8 cellular contexts compared by ENCODE assay signal in genomic region chr16:88649924-88650748, GRCh38. TPM values are rescaled to one million over a fixed set of nuclear protein-coding genes. Genes with fewer than 3 reads are reported as not detected.
DNase-seq lines count a peak whose midpoint lies in the region; ATAC-seq and TF ChIP-seq lines count a peak whose summit lies in the region.

No MANE protein-coding gene starts in this region.

- no peaks in the 10 kb centered on the region for H3K27me3 ChIP-seq in neural cell (ENCODE audit: insufficient read depth, low read depth, low read length)

- H3K27ac ChIP-seq in neural cell (ENCODE audit: low read length), result no peak overlapping the region

- DNase-seq in 8988T (peak; percentile 86), T-helper 1 cell (peak in 3 of 5 donors; percentile 17 to 53 (median 25)), NCI-H2196 treated with DMSO at 0.1 percent for 48 hours (lab: John Stamatoyannopoulos, UW; ENCODE audit: unreplicated experiment) (no peak)

- H4K20me1 ChIP-seq in neural cell (ENCODE audit: insufficient read depth), result no peaks in the 10 kb centered on the region

- no peak overlapping the region for H3K4me2 ChIP-seq in neural cell (ENCODE audit: low read length)

- H3K79me2 ChIP-seq in neural cell (replicated peaks; ENCODE audit: insufficient read depth, low read length), result no peaks in the 10 kb centered on the region

- H3K9me3 ChIP-seq in neural cell (ENCODE audit: low read length), result no peaks in the 10 kb centered on the region

- no peaks in the 10 kb centered on the region for H3K36me3 ChIP-seq in neural cell (ENCODE audit: insufficient read depth, low read length)

- H3F3A ChIP-seq in neural cell (ENCODE audit: insufficient read depth, low read length, poor library complexity, severe bottlenecking), result no peaks in the 10 kb centered on the region

- H3K9ac ChIP-seq in neural cell (ENCODE audit: low read length), result peak overlapping the region; percentile 7

- H2AFZ ChIP-seq in neural cell (ENCODE audit: low read depth, low read length), result no peak overlapping the region

- no peaks in the 10 kb centered on the region for H3K9me2 ChIP-seq in neural cell (ENCODE audit: insufficient read depth, low read length)

- ATAC-seq in GM18511 (IDR thresholded peaks at IDR 0.05; ENCODE audit: unreplicated experiment) (peak; percentile 17), HG03342 (IDR thresholded peaks at IDR 0.05; ENCODE audit: unreplicated experiment) (peak; percentile 11), esophagus mucosa (peak; percentile 11), GM18517 (IDR thresholded peaks at IDR 0.05; ENCODE audit: unreplicated experiment) (no peak)

- peak overlapping the region; percentile 56 for H3K4me3 ChIP-seq in neural cell (ENCODE audit: low read length)

- TF ChIP-seq CTCF in neural cell (IDR thresholded peaks at IDR 0.05; ENCODE audit: poor library complexity, severe bottlenecking), result no peak

- TF ChIP-seq EP300 in neural cell (conservative IDR thresholded peaks at IDR 0.05; ENCODE audit: poor library complexity, severe bottlenecking), result no peak

- TF ChIP-seq RAD21 in neural cell (conservative IDR thresholded peaks at IDR 0.05), result no peak

TF ChIP-seq in neural cell, 6 proteins besides CTCF, POLR2A, EP300 and RAD21:
- TF ChIP-seq POLR2AphosphoS5 (IDR thresholded peaks at IDR 0.05) (no peak), SMC3 (conservative IDR thresholded peaks at IDR 0.05; ENCODE audit: poor library complexity) (no peak), MXI1 (conservative IDR thresholded peaks at IDR 0.05; ENCODE audit: poor library complexity, severe bottlenecking) (no peak), EZH2 (IDR thresholded peaks at IDR 0.05; ENCODE audit: borderline replicate concordance, insufficient read depth, low read length, poor library complexity, severe bottlenecking) (no peak), REST (IDR thresholded peaks at IDR 0.05; ENCODE audit: borderline replicate concordance) (no peak), TAF1 (IDR thresholded peaks at IDR 0.05; ENCODE audit: low read depth) (no peak)

RNA-seq across cellular contexts. Expression of gene CYBA, which starts 0.7 kb away (rescaled TPM):
- total RNA-seq in esophagus mucosa, result 66.3 TPM
- polyA plus RNA-seq in neural cell, result 5.7 and 6.3 TPM in 2 replicates
- polyA minus RNA-seq in neural cell, result 2.2 TPM in 1 of 2 replicates, not detected in the other

RNA-seq across cellular contexts. Expression of gene IL17C, which starts 11.8 kb away (rescaled TPM):
- total RNA-seq in esophagus mucosa, result not detected
- 1.0 TPM in 1 of 2 replicates, not detected in the other for polyA plus RNA-seq in neural cell
- polyA minus RNA-seq in neural cell, result not detected in 2 replicates

RNA-seq across cellular contexts. Expression of gene MVD, which starts 12.8 kb away (rescaled TPM):
- total RNA-seq in esophagus mucosa, result 154 TPM
- polyA plus RNA-seq in neural cell, result 232 and 303 TPM in 2 replicates
- 119 and 135 TPM in 2 replicates for polyA minus RNA-seq in neural cell

RNA-seq across cellular contexts. Expression of gene SNAI3, which starts 36.2 kb away (rescaled TPM):
- total RNA-seq in esophagus mucosa, result 0.28 TPM
- not detected in 2 replicates for polyA plus RNA-seq in neural cell
- not detected in 2 replicates for polyA minus RNA-seq in neural cell

RNA-seq across cellular contexts. Expression of gene RNF166, which starts 56.1 kb away (rescaled TPM):
- 4.7 TPM for total RNA-seq in esophagus mucosa
- polyA plus RNA-seq in neural cell, result 34.4 TPM in 2 replicates
- 19.3 and 24.8 TPM in 2 replicates for polyA minus RNA-seq in neural cell
